ENCODE assay signal across 9 cellular contexts in genomic region chr7:130369110-130369711, GRCh38. TPM values are rescaled to one million over a fixed set of nuclear protein-coding genes. Genes with fewer than 3 reads are reported as not detected.
DNase-seq lines count a peak whose midpoint lies in the region; ATAC-seq, FAIRE-seq and TF ChIP-seq lines count a peak whose summit lies in the region.
"Had no signal": no experiment of that assay in that cellular context is flagged by ENCODE, and none has a peak within 500 bp of the region (broad histone marks: within the 10 kb centered on the region; RNA-seq: fewer than 3 reads in every experiment).

No MANE protein-coding gene starts in this region.

- TF ChIP-seq POLR2A in testis (IDR thresholded peaks at IDR 0.05): no peak

- H3K36me3 Mint-ChIP-seq in activated T-cell treated with anti-CD3 and anti-CD28 coated beads, Interleukin-2, amount 50 U/mL, for 4 hours (ENCODE audit: insufficient read depth): no peaks in the 10 kb centered on the region

- peak; percentile 19 to 41 for ATAC-seq in activated T-cell treated with anti-CD3 and anti-CD28 coated beads, Interleukin-2, amount 50 U/mL, for 4 hours
- ATAC-seq in HG02870 (IDR thresholded peaks at IDR 0.05; ENCODE audit: unreplicated experiment): no peak

- H3K4me1 ChIP-seq in left ventricle myocardium inferior: peaks cover 34% of the 10 kb centered on the region
- peaks cover 50% of the 10 kb centered on the region for H3K4me1 ChIP-seq in testis

- H3K9me3 ChIP-seq in left ventricle myocardium inferior (replicated peaks): no peaks in the 10 kb centered on the region
- no peaks in the 10 kb centered on the region for H3K9me3 ChIP-seq in testis

- FAIRE-seq in RCC 7860 (lab: Jason Lieb, UNC): no peak
- FAIRE-seq: islet of Langerhans had no signal

- peaks cover 3% of the 10 kb centered on the region for H3K27me3 Mint-ChIP-seq in activated T-cell treated with anti-CD3 and anti-CD28 coated beads, Interleukin-2, amount 50 U/mL, for 4 hours (ENCODE audit: low read depth)

- H3K36me3 ChIP-seq in left ventricle myocardium inferior (no peaks in the 10 kb centered on the region), testis (ENCODE audit: low read depth, missing control alignments) (no peaks in the 10 kb centered on the region)

- DNase-seq in activated T-cell treated with anti-CD3 and anti-CD28 coated beads, Interleukin-2, amount 50 U/mL, for 4 hours: no peak
- no peak for DNase-seq in activated T-cell treated with anti-CD3 and anti-CD28 coated beads, Interleukin-2, amount 50 U/mL, for 48 hours
- DNase-seq in SW480 (ENCODE audit: low spot score) (peak; percentile 52), left ventricle myocardium inferior (no peak), testis (no peak), RCC 7860 (ENCODE audit: low spot score) (no peak), NCI-H526 treated with DMSO at 0.1 percent for 48 hours (lab: John Stamatoyannopoulos, UW) (no peak)

- TF ChIP-seq CTCF in left ventricle myocardium inferior (IDR thresholded peaks at IDR 0.05; ENCODE audit: borderline replicate concordance) (no peak), testis (IDR thresholded peaks at IDR 0.05) (no peak)

- 38 to 66% methylated on average over 10 of the region's 10 CpGs for WGBS in testis, 2 donors

- H3K4me1 Mint-ChIP-seq in activated T-cell treated with anti-CD3 and anti-CD28 coated beads, Interleukin-2, amount 50 U/mL, for 4 hours (ENCODE audit: low read depth): peaks cover 5% of the 10 kb centered on the region

- intact Hi-C loops in left ventricle myocardium inferior (cut with micrococcal nuclease): no loop called here
- intact Hi-C loops in testis (cut with DNase I; ENCODE audit: low total_unique reads): no loop called here

- no peak overlapping the region for H3K4me3 Mint-ChIP-seq in activated T-cell treated with anti-CD3 and anti-CD28 coated beads, Interleukin-2, amount 50 U/mL, for 4 hours

- no peaks in the 10 kb centered on the region for H3K9me3 Mint-ChIP-seq in activated T-cell treated with anti-CD3 and anti-CD28 coated beads, Interleukin-2, amount 50 U/mL, for 4 hours

- H3K27ac ChIP-seq in left ventricle myocardium inferior (replicated peaks) (peak overlapping the region; percentile 8), testis (peak overlapping the region; percentile 18 to 59)

- no peaks in the 10 kb centered on the region for H3K27me3 ChIP-seq in left ventricle myocardium inferior (ENCODE audit: low read depth)
- H3K27me3 ChIP-seq in testis: no peaks in the 10 kb centered on the region

- no peak overlapping the region for H3K4me3 ChIP-seq in left ventricle myocardium inferior
- no peak overlapping the region for H3K4me3 ChIP-seq in testis

RNA-seq across cellular contexts. Expression of gene CPA1, which starts 11.1 kb away (rescaled TPM):
- 10 to 100 TPM in 1 of 3 donors, 1 to 10 TPM in 2; 4.9 to 11.6 (median 7.4) TPM for total RNA-seq in activated T-cell treated with anti-CD3 and anti-CD28 coated beads, Interleukin-2, amount 50 U/mL, for 4 hours
- total RNA-seq in left ventricle myocardium inferior: not detected
- total RNA-seq in testis: 1 to 10 TPM; 3.0 to 3.9 TPM
- 2.5 TPM for polyA plus RNA-seq in testis (ENCODE audit: insufficient read depth, low read depth, low replicate concordance)

RNA-seq across cellular contexts. Expression of gene CPA5, which starts 24.6 kb away (rescaled TPM):
- 1 to 10 TPM in 1 of 3 donors, not detected in 2; 1.0 TPM for total RNA-seq in activated T-cell treated with anti-CD3 and anti-CD28 coated beads, Interleukin-2, amount 50 U/mL, for 4 hours
- total RNA-seq in left ventricle myocardium inferior: not detected
- total RNA-seq in testis: 10 to 100 TPM; 11.5 to 46.7 TPM
- 59.4 TPM for polyA plus RNA-seq in testis (ENCODE audit: insufficient read depth, low read depth, low replicate concordance)

Comparison
In these comparisons a context has a peak if more than half of its experiments do, and no peak if none do; other contexts are left out.
1. RNA of gene CPA5, which starts 24.6 kb away (total RNA-seq): 11.5 to 46.7 TPM in testis; 1.0 TPM in activated T-cell treated with anti-CD3 and anti-CD28 coated beads, Interleukin-2, amount 50 U/mL, for 4 hours and not detected in left ventricle myocardium inferior (single experiment); every median in the first group is over 4 times any median in the second.